ENCODE assay signal across 22 cellular contexts in the genomic region with DNA sequence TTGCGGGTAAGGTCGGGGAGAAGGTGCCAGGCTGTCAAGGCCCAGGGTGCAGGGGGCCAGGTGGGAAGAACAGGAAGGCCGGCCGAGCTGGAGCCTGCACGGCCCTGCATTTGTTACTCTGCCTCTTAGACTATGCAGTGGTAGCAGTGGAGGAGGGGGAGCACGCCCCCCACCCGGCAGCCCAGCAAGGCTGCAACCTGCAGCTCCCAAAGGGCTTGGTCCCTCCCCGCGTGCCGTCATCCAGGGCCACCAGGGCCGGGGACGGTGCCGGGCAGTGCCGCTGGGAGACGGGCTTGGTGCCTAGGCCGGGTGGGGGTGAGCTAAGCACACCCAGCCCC. TPM values are rescaled to one million over a fixed set of nuclear protein-coding genes. Genes with fewer than 3 reads are reported as not detected.
"Had no signal": no experiment of that assay in that cellular context is flagged by ENCODE, and none has a peak within 500 bp of the region (broad histone marks: within the 10 kb centered on the region; RNA-seq: fewer than 3 reads in every experiment).

No MANE protein-coding gene starts in this region.

- H3K36me3 Mint-ChIP-seq: memory B cell; naive B cell; stimulated activated effector memory CD8-positive, alpha-beta T cell treated with anti-CD3 and anti-CD28 coated beads, Interleukin-12 subunit alpha, Interleukin-12 subunit beta, amount 100 ng/mL, for 72 hours had no signal

- H3K36me3 ChIP-seq: sigmoid colon, stomach, tibial artery, vagina had no signal

- H3K27me3 Mint-ChIP-seq: effector memory CD8-positive, alpha-beta T cell; memory B cell had no signal

- H3K9me3 ChIP-seq: mucosa of descending colon, psoas muscle, sigmoid colon, stomach, testis, tibial artery, vagina had no signal

- H3K4me3 ChIP-seq: lung, mucosa of descending colon, psoas muscle, sigmoid colon, stomach, testis, tibial artery, vagina had no signal

- DNase-seq: cerebellar nuclear complex; cortex of kidney; effector memory CD8-positive, alpha-beta T cell; head of caudate nucleus; mucosa of descending colon; naive B cell; psoas muscle; right cardiac atrium; sigmoid colon; stimulated activated CD4-positive, alpha-beta T cell treated with anti-CD3 and anti-CD28 coated beads, Interleukin-2, amount 100 ng/mL, for 24 hours; stimulated activated CD4-positive, alpha-beta T cell treated with anti-CD3 and anti-CD28 coated beads, Interleukin-4, amount 100 ng/mL, for 24 hours; stimulated activated naive CD4-positive, alpha-beta T cell treated with Interleukin-2 at 50 U/mL for 16 hours; stomach; testis; tibial artery had no signal

- H3K4me3 Mint-ChIP-seq: effector memory CD8-positive, alpha-beta T cell; memory B cell; mesothelial cell of epicardium; naive B cell; nephron; stimulated activated effector memory CD8-positive, alpha-beta T cell treated with anti-CD3 and anti-CD28 coated beads, Interleukin-12 subunit alpha, Interleukin-12 subunit beta, amount 100 ng/mL, for 72 hours had no signal

- H3K27ac Mint-ChIP-seq: effector memory CD8-positive, alpha-beta T cell; memory B cell; mesothelial cell of epicardium; naive B cell; nephron; stimulated activated effector memory CD8-positive, alpha-beta T cell treated with anti-CD3 and anti-CD28 coated beads, Interleukin-12 subunit alpha, Interleukin-12 subunit beta, amount 100 ng/mL, for 72 hours had no signal

- H3K9me3 Mint-ChIP-seq: effector memory CD8-positive, alpha-beta T cell; memory B cell; mesothelial cell of epicardium; naive B cell; nephron; stimulated activated effector memory CD8-positive, alpha-beta T cell treated with anti-CD3 and anti-CD28 coated beads, Interleukin-12 subunit alpha, Interleukin-12 subunit beta, amount 100 ng/mL, for 72 hours had no signal

- H3K27me3 ChIP-seq: sigmoid colon, stomach, testis, tibial artery, vagina had no signal

- H3K4me1 ChIP-seq: psoas muscle had no signal

- H3K27ac ChIP-seq: psoas muscle, sigmoid colon, stomach, testis, tibial artery, vagina had no signal

- H3K4me1 Mint-ChIP-seq: stimulated activated effector memory CD8-positive, alpha-beta T cell treated with anti-CD3 and anti-CD28 coated beads, Interleukin-12 subunit alpha, Interleukin-12 subunit beta, amount 100 ng/mL, for 72 hours had no signal

RNA-seq across cellular contexts. Expression of a gene that starts 36.5 kb away (rescaled TPM):
- total RNA-seq: fibroblast of villous mesenchyme had no signal
